ENCODE assay signal across 31 cellular contexts in the genomic region with DNA sequence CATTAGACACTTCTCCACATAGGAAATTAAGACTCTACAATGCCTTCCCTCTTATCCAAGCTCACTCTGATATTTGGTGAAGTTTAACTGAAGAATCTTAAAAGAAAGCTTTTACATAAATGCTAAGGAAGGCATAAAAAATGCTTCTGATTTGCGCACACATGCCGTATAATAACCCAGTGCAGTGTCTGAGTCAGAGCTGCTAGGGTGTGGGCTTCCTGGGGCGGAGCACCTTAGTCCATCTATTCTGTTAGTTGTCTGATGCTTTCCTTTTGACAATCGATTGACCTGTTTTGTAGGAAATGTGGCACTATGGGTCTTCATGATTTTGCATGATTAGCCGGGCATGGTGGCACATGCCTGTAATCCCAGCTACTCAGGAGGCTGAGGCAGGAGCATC.
"Had no signal": no experiment of that assay in that cellular context is flagged by ENCODE, and none has a peak within 500 bp of the region (broad histone marks: within the 10 kb centered on the region; RNA-seq: fewer than 3 reads in every experiment).

No MANE protein-coding gene starts in this region.

- ATAC-seq: activated CD8-positive, alpha-beta memory T cell treated with anti-CD3 and anti-CD28 coated beads, Interleukin-2, amount 10 ng/mL, durations not matched to agents 7 days and 5 days; activated T-cell treated with anti-CD3 and anti-CD28 coated beads, Interleukin-2, amount 50 U/mL, for 72 hours; activated T-helper 17 cell treated with anti-CD3 and anti-CD28 coated beads, Interleukin-2, amount 50 U/mL, for 72 hours had no signal

- H3K27ac Mint-ChIP-seq: activated B cell treated with CpG ODN at 0.5 μM for 24 hours; activated CD4-positive, alpha-beta memory T cell treated with anti-CD3 and anti-CD28 coated beads, Interleukin-2, amount 10 ng/mL, durations not matched to agents 7 days and 5 days; activated CD8-positive, alpha-beta memory T cell treated with anti-CD3 and anti-CD28 coated beads, Interleukin-2, amount 10 ng/mL, durations not matched to agents 7 days and 5 days; activated naive CD4-positive, alpha-beta T cell treated with anti-CD3 and anti-CD28 coated beads, Interleukin-2, amount 50 U/mL, for 24 hours; activated naive CD8-positive, alpha-beta T cell treated with anti-CD3 and anti-CD28 coated beads, Interleukin-2, amount 10 ng/mL, durations not matched to agents 7 days and 5 days; activated T-cell treated with anti-CD3 and anti-CD28 coated beads, Interleukin-2, amount 50 U/mL, for 72 hours; activated T-helper 17 cell treated with anti-CD3 and anti-CD28 coated beads, Interleukin-2, amount 50 U/mL, for 72 hours had no signal

- H3K27me3 Mint-ChIP-seq: activated B cell treated with CpG ODN at 0.5 μM for 24 hours; activated CD4-positive, alpha-beta memory T cell treated with anti-CD3 and anti-CD28 coated beads, Interleukin-2, amount 10 ng/mL, durations not matched to agents 7 days and 5 days; activated CD8-positive, alpha-beta memory T cell treated with anti-CD3 and anti-CD28 coated beads, Interleukin-2, amount 10 ng/mL, durations not matched to agents 7 days and 5 days; activated naive CD4-positive, alpha-beta T cell treated with anti-CD3 and anti-CD28 coated beads, Interleukin-2, amount 50 U/mL, for 24 hours; activated T-helper 17 cell treated with anti-CD3 and anti-CD28 coated beads, Interleukin-2, amount 50 U/mL, for 72 hours had no signal

- H3K4me1 Mint-ChIP-seq: activated CD4-positive, alpha-beta memory T cell treated with anti-CD3 and anti-CD28 coated beads, Interleukin-2, amount 10 ng/mL, durations not matched to agents 7 days and 5 days; activated CD8-positive, alpha-beta memory T cell treated with anti-CD3 and anti-CD28 coated beads, Interleukin-2, amount 10 ng/mL, durations not matched to agents 7 days and 5 days; activated naive CD4-positive, alpha-beta T cell treated with anti-CD3 and anti-CD28 coated beads, Interleukin-2, amount 50 U/mL, for 24 hours; activated naive CD8-positive, alpha-beta T cell treated with anti-CD3 and anti-CD28 coated beads, Interleukin-2, amount 10 ng/mL, durations not matched to agents 7 days and 5 days; activated T-helper 17 cell treated with anti-CD3 and anti-CD28 coated beads, Interleukin-2, amount 50 U/mL, for 72 hours had no signal

- H3K36me3 ChIP-seq: ascending aorta, MG63, Peyer's patch had no signal

- H3K27me3 ChIP-seq: ascending aorta, MG63, Peyer's patch had no signal

- H3K36me3 Mint-ChIP-seq: activated CD8-positive, alpha-beta memory T cell treated with anti-CD3 and anti-CD28 coated beads, Interleukin-2, amount 10 ng/mL, durations not matched to agents 7 days and 5 days; activated naive CD8-positive, alpha-beta T cell treated with anti-CD3 and anti-CD28 coated beads, Interleukin-2, amount 10 ng/mL, durations not matched to agents 7 days and 5 days had no signal

- DNase-seq: activated B cell treated with CpG ODN at 0.5 μM for 24 hours; activated CD4-positive, alpha-beta memory T cell treated with anti-CD3 and anti-CD28 coated beads, Interleukin-2, amount 10 ng/mL, durations not matched to agents 7 days and 5 days; activated CD4-positive, alpha-beta T cell treated with anti-CD3 and anti-CD28 coated beads for 4 hours; activated CD4-positive, CD25-positive, alpha-beta regulatory T cell treated with anti-CD3 and anti-CD28 coated beads, Interleukin-2, amount 50 U/mL, for 72 hours; activated CD8-positive, alpha-beta memory T cell treated with anti-CD3 and anti-CD28 coated beads for 24 hours; activated CD8-positive, alpha-beta memory T cell treated with anti-CD3 and anti-CD28 coated beads, Interleukin-2, amount 10 ng/mL, durations not matched to agents 7 days and 5 days; activated gamma-delta T cell; activated naive CD4-positive, alpha-beta T cell treated with Interleukin-2 at 50 U/mL for 16 hours; activated naive CD8-positive, alpha-beta T cell treated with anti-CD3 and anti-CD28 coated beads, Interleukin-2, amount 10 ng/mL, durations not matched to agents 7 days and 5 days; activated T-cell treated with anti-CD3 and anti-CD28 coated beads, Interleukin-2, amount 50 U/mL, for 1 hour; activated T-cell treated with anti-CD3 and anti-CD28 coated beads, Interleukin-2, amount 50 U/mL, for 72 hours; amygdala; MG63; NCI-H1048; NCI-H1105 treated with DMSO at 0.1 percent for 48 hours; NCI-H1436 treated with DMSO at 0.1 percent for 48 hours; NCI-H1694 treated with DMSO at 0.1 percent for 48 hours; NCI-H2029; NCI-H345; NCI-H524 treated with DMSO at 0.1 percent for 48 hours; Peyer's patch; Right ventricle myocardium superior; RPMI8226; SW 1271; T-helper 1 cell; T-helper 2 cell; T-helper 9 cell had no signal

- H3K27ac ChIP-seq: ascending aorta, Peyer's patch, VCaP had no signal

- H3K4me3 ChIP-seq: ascending aorta, MG63, Peyer's patch had no signal

- H3K9me3 Mint-ChIP-seq: activated B cell treated with CpG ODN at 0.5 μM for 24 hours; activated CD4-positive, alpha-beta memory T cell treated with anti-CD3 and anti-CD28 coated beads, Interleukin-2, amount 10 ng/mL, durations not matched to agents 7 days and 5 days; activated naive CD4-positive, alpha-beta T cell treated with anti-CD3 and anti-CD28 coated beads, Interleukin-2, amount 50 U/mL, for 24 hours; activated naive CD8-positive, alpha-beta T cell treated with anti-CD3 and anti-CD28 coated beads, Interleukin-2, amount 10 ng/mL, durations not matched to agents 7 days and 5 days; activated T-cell treated with anti-CD3 and anti-CD28 coated beads, Interleukin-2, amount 50 U/mL, for 72 hours; activated T-helper 17 cell treated with anti-CD3 and anti-CD28 coated beads, Interleukin-2, amount 50 U/mL, for 72 hours had no signal

- H3K4me1 ChIP-seq: ascending aorta, Peyer's patch had no signal

- H3K4me3 Mint-ChIP-seq: activated B cell treated with CpG ODN at 0.5 μM for 24 hours; activated CD4-positive, alpha-beta memory T cell treated with anti-CD3 and anti-CD28 coated beads, Interleukin-2, amount 10 ng/mL, durations not matched to agents 7 days and 5 days; activated CD8-positive, alpha-beta memory T cell treated with anti-CD3 and anti-CD28 coated beads, Interleukin-2, amount 10 ng/mL, durations not matched to agents 7 days and 5 days; activated naive CD4-positive, alpha-beta T cell treated with anti-CD3 and anti-CD28 coated beads, Interleukin-2, amount 50 U/mL, for 24 hours; activated naive CD8-positive, alpha-beta T cell treated with anti-CD3 and anti-CD28 coated beads, Interleukin-2, amount 10 ng/mL, durations not matched to agents 7 days and 5 days; activated T-cell treated with anti-CD3 and anti-CD28 coated beads, Interleukin-2, amount 50 U/mL, for 72 hours; activated T-helper 17 cell treated with anti-CD3 and anti-CD28 coated beads, Interleukin-2, amount 50 U/mL, for 72 hours had no signal

- H3K9me3 ChIP-seq: ascending aorta, MG63, Peyer's patch had no signal
